Comparison of ENCODE assay signal across 15 cellular contexts in genomic region chr2:128372621-128373341, GRCh38. TPM values are rescaled to one million over a fixed set of nuclear protein-coding genes. Genes with fewer than 3 reads are reported as not detected.
A peak's percentile ranks its signal among the peaks of the same experiment; 100 is the strongest.
DNase-seq lines count a peak whose midpoint lies in the region; ATAC-seq, FAIRE-seq and TF ChIP-seq lines count a peak whose summit lies in the region.
"Had no signal": no experiment of that assay in that cellular context is flagged by ENCODE, and none has a peak within 500 bp of the region (broad histone marks: within the 10 kb centered on the region; RNA-seq: fewer than 3 reads in every experiment).

No MANE protein-coding gene starts in this region.

- H3K27ac Mint-ChIP-seq in CD8-positive, alpha-beta memory T cell, result peak overlapping the region in 7 of 8 donors; percentile 23 to 87 (median 70)
- peak overlapping the region in 1 of 7 donors; percentile 70 for H3K27ac Mint-ChIP-seq in CD14-positive monocyte
- H3K27ac Mint-ChIP-seq: activated naive CD4-positive, alpha-beta T cell treated with anti-CD3 and anti-CD28 coated beads, Interleukin-2, amount 50 U/mL, for 24 hours; GM23338 had no signal

- peaks cover 46% of the 10 kb centered on the region for H3K79me1 ChIP-seq in trophoblast cell (ENCODE audit: low read length)

- H2AK5ac ChIP-seq in trophoblast cell (ENCODE audit: low read length), result peak overlapping the region; percentile 1

- H3K36me3 Mint-ChIP-seq in CD8-positive, alpha-beta memory T cell, result no peaks in the 10 kb centered on the region
- H3K36me3 Mint-ChIP-seq in CD14-positive monocyte, result no peaks in the 10 kb centered on the region
- H3K36me3 Mint-ChIP-seq: activated naive CD4-positive, alpha-beta T cell treated with anti-CD3 and anti-CD28 coated beads, Interleukin-2, amount 50 U/mL, for 24 hours; naive B cell had no signal

- H2BK12ac ChIP-seq in trophoblast cell (ENCODE audit: low read length), result peak overlapping the region; percentile 3

- peak overlapping the region; percentile 34 to 89 (median 68) for H3K4me3 Mint-ChIP-seq in CD8-positive, alpha-beta memory T cell
- no peak overlapping the region for H3K4me3 Mint-ChIP-seq in CD14-positive monocyte
- H3K4me3 Mint-ChIP-seq: activated naive CD4-positive, alpha-beta T cell treated with anti-CD3 and anti-CD28 coated beads, Interleukin-2, amount 50 U/mL, for 24 hours; GM23338; naive B cell had no signal

- DNase-seq in CD8-positive, alpha-beta memory T cell, result peak; percentile 4 to 79 (median 54)
- no peak for DNase-seq in NT2/D1 (ENCODE audit: low read depth, low spot score)
- no peak for DNase-seq in GM12878 (ENCODE audit: low read depth, low spot score)
- no peak for DNase-seq in trophoblast cell
- DNase-seq in CD14-positive monocyte (ENCODE audit: low spot score), result no peak
- no peak for DNase-seq in hippocampal formation (lab: John Stamatoyannopoulos, UW)
- DNase-seq: activated CD4-positive, alpha-beta T cell treated with anti-CD3 and anti-CD28 coated beads, Interleukin-2, amount 50 U/mL, for 1 hour; left lung; naive B cell; NCI-H82 had no signal

- no peak overlapping the region for H3K4me3 ChIP-seq in CD8-positive, alpha-beta memory T cell (ENCODE audit: low read length)
- H3K4me3 ChIP-seq in NT2/D1 (ENCODE audit: insufficient read length, low read depth) (no peak overlapping the region), GM12878 (no peak overlapping the region), trophoblast cell (ENCODE audit: low read depth, low read length) (no peak overlapping the region)
- H3K4me3 ChIP-seq: GM23338, left lung had no signal

- BruUV-seq in GM12878 (replicated peaks; lab: Mats Ljungman, UMichigan), result no TSS peak

- H3K23ac ChIP-seq in trophoblast cell (ENCODE audit: low read length), result no peak overlapping the region

- H2BK120ac ChIP-seq in trophoblast cell (ENCODE audit: insufficient read depth, low read length, poor library complexity), result peak overlapping the region; percentile 17

- CTCF ChIA-PET in CD8-positive, alpha-beta memory T cell (lab: Charles Lee), result interaction anchor here (1.0 kb wide), 1 partner anchor 10 kb away, joined by 3 read pairs; no protein-coding TSS in a partner anchor
- CTCF ChIA-PET in GM12878 (lab: Yijun Ruan, JAX), result no interaction called here

- H3K4me2 ChIP-seq in GM12878 (ENCODE audit: control insufficient read depth, insufficient read depth) (no peak overlapping the region), trophoblast cell (ENCODE audit: low read length) (no peak overlapping the region)
- H3K4me2 ChIP-seq: GM23338 had no signal

- no peak overlapping the region for H3K4ac ChIP-seq in trophoblast cell (ENCODE audit: low read depth, low read length)

- peaks cover 25 to 36% (median 28%) of the 10 kb centered on the region in 3 donors for H3K4me1 Mint-ChIP-seq in CD8-positive, alpha-beta memory T cell
- H3K4me1 Mint-ChIP-seq in CD14-positive monocyte, result no peaks in the 10 kb centered on the region
- H3K4me1 Mint-ChIP-seq: activated naive CD4-positive, alpha-beta T cell treated with anti-CD3 and anti-CD28 coated beads, Interleukin-2, amount 50 U/mL, for 24 hours had no signal

- peaks cover 22 to 47% of the 10 kb centered on the region in 2 donors for H3K27me3 Mint-ChIP-seq in CD8-positive, alpha-beta memory T cell
- peaks cover 0 to 4% (median 3%) of the 10 kb centered on the region in 3 donors for H3K27me3 Mint-ChIP-seq in CD14-positive monocyte (ENCODE audit: low read depth in 3 of 3)
- H3K27me3 Mint-ChIP-seq: activated naive CD4-positive, alpha-beta T cell treated with anti-CD3 and anti-CD28 coated beads, Interleukin-2, amount 50 U/mL, for 24 hours; naive B cell had no signal

- TF ChIP-seq RAD21 in GM12878 (IDR thresholded peaks at IDR 0.05; ENCODE audit: insufficient read depth, low read depth, low read length), result no peak

- SMC1A ChIA-PET in GM12878 (lab: Charles Lee; ENCODE audit: uncharacterized antibody, unreplicated experiment), result no interaction called here

- no peak for TF ChIP-seq POLR2A in GM12878 (IDR thresholded peaks at IDR 0.05; ENCODE audit: low read depth, low read length)

- peak; percentile 24 for ATAC-seq in GM12878
- no peak for ATAC-seq in HG03097 (IDR thresholded peaks at IDR 0.05; ENCODE audit: low FRiP score, unreplicated experiment)
- no peak for ATAC-seq in HG02623 (IDR thresholded peaks at IDR 0.05; ENCODE audit: unreplicated experiment)
- ATAC-seq: GM23338, left lung, Right ventricle myocardium inferior had no signal

- H3K79me2 ChIP-seq in GM12878 (ENCODE audit: control insufficient read depth, insufficient read depth, low read length) (no peaks in the 10 kb centered on the region), trophoblast cell (ENCODE audit: control insufficient read depth, insufficient read depth, low read length, poor library complexity) (peaks cover 5% of the 10 kb centered on the region)

- H4K12ac ChIP-seq in trophoblast cell (ENCODE audit: low read depth, low read length), result no peak overlapping the region

- no peak overlapping the region for H3K14ac ChIP-seq in trophoblast cell (ENCODE audit: low read length)

- 53% methylated on average over 24 of the region's 24 CpGs for WGBS in GM12878 (ENCODE audit: insufficient coverage, insufficient replicate concordance, low lambda C conversion rate, missing lambda C conversion rate)
- no CpG with 5 or more reads among the region's 24 CpGs for WGBS in trophoblast cell (ENCODE audit: extremely low coverage, insufficient coverage, insufficient read length)

- H2AFZ ChIP-seq in GM12878 (ENCODE audit: control insufficient read depth, low read depth, low read length) (no peak overlapping the region), trophoblast cell (ENCODE audit: insufficient read depth, low read length, poor library complexity) (no peak overlapping the region)
- H2AFZ ChIP-seq: GM23338 had no signal

- H3K4me1 ChIP-seq in CD8-positive, alpha-beta memory T cell (ENCODE audit: insufficient read depth, low read length), result peaks cover 16% of the 10 kb centered on the region
- H3K4me1 ChIP-seq in NT2/D1 (ENCODE audit: insufficient read depth, insufficient read length) (peaks cover 32% of the 10 kb centered on the region), GM12878 (ENCODE audit: control insufficient read depth, insufficient read depth, low read length) (no peaks in the 10 kb centered on the region), trophoblast cell (ENCODE audit: control insufficient read depth in 1 of 2, insufficient read depth in 2 of 2, low read length in 2 of 2) (peaks cover 39 to 52% of the 10 kb centered on the region in 2 experiments)

- no peak overlapping the region for H3K18ac ChIP-seq in trophoblast cell (ENCODE audit: low read length)

- no peaks in the 10 kb centered on the region for H3K9me3 ChIP-seq in CD8-positive, alpha-beta memory T cell (ENCODE audit: low read length)
- H3K9me3 ChIP-seq in NT2/D1 (ENCODE audit: insufficient read depth, low read length) (no peaks in the 10 kb centered on the region), GM12878 (replicated peaks; ENCODE audit: control insufficient read depth, insufficient read depth, low read length) (no peaks in the 10 kb centered on the region), trophoblast cell (ENCODE audit: insufficient read depth, low read depth, low read length) (peaks cover 2% of the 10 kb centered on the region)
- H3K9me3 ChIP-seq: left lung had no signal

- FAIRE-seq in GM12878 (lab: Jason Lieb, UNC), result no peak

- in situ Hi-C loops in GM12878 (cut with MboI), result no loop called here

- POLR2A ChIA-PET in CD8-positive, alpha-beta memory T cell (lab: Charles Lee), result interaction anchor here (1.0 kb wide), 1 partner anchor 9 kb away, joined by 3 read pairs; no protein-coding TSS in a partner anchor
- POLR2A ChIA-PET in GM12878 (lab: Charles Lee), result no interaction called here

- peak overlapping the region; percentile 4 for H3K9ac ChIP-seq in NT2/D1 (ENCODE audit: insufficient read length, low read depth)
- no peak overlapping the region for H3K9ac ChIP-seq in GM12878 (ENCODE audit: control insufficient read depth, insufficient read depth, low read length)
- H3K9ac ChIP-seq in trophoblast cell (ENCODE audit: low read length), result no peak overlapping the region

- no peaks in the 10 kb centered on the region for H3K27me3 ChIP-seq in CD8-positive, alpha-beta memory T cell (ENCODE audit: insufficient read depth, low read length, poor library complexity, severe bottlenecking)
- H3K27me3 ChIP-seq in NT2/D1 (ENCODE audit: insufficient read depth, insufficient read length), result peaks cover 15% of the 10 kb centered on the region
- peaks cover 0 to 2% of the 10 kb centered on the region in 2 experiments; a peak in 3 of 4 replicates for H3K27me3 ChIP-seq in GM12878 (replicated peaks in 1 of 2; ENCODE audit: control insufficient read depth in 2 of 2, insufficient read depth in 2 of 2, low read length in 1 of 2)
- H3K27me3 ChIP-seq in trophoblast cell (ENCODE audit: insufficient read depth, low read length), result no peaks in the 10 kb centered on the region
- H3K27me3 ChIP-seq: left lung had no signal

- H4K20me1 ChIP-seq in GM12878 (ENCODE audit: control insufficient read depth, insufficient read depth), result no peaks in the 10 kb centered on the region

- TF ChIP-seq CTCF in GM12878 (IDR thresholded peaks at IDR 0.05 in 2 of 3, conservative IDR thresholded peaks at IDR 0.05 in 1 of 3; ENCODE audit: control insufficient read depth in 2 of 3, extremely low read depth in 1 of 3, insufficient read depth in 1 of 3, low read depth in 3 of 3, low read length in 3 of 3) (no peak), CD14-positive monocyte (IDR thresholded peaks at IDR 0.05) (no peak)

- H3K27ac ChIP-seq in CD8-positive, alpha-beta memory T cell (ENCODE audit: low read depth, low read length), result no peak overlapping the region
- no peak overlapping the region for H3K27ac ChIP-seq in GM12878 (ENCODE audit: control insufficient read depth, insufficient read depth)
- H3K27ac ChIP-seq in trophoblast cell (ENCODE audit: low read depth, low read length), result no peak overlapping the region
- H3K27ac ChIP-seq: left lung had no signal

- no peaks in the 10 kb centered on the region for H3K36me3 ChIP-seq in CD8-positive, alpha-beta memory T cell (ENCODE audit: insufficient read depth, low read length)
- H3K36me3 ChIP-seq in NT2/D1 (ENCODE audit: insufficient read depth, insufficient read length, low read length) (no peaks in the 10 kb centered on the region), GM12878 (ENCODE audit: control insufficient read depth in 2 of 2, insufficient read depth in 2 of 2, low read length in 1 of 2) (no peaks in the 10 kb centered on the region), trophoblast cell (ENCODE audit: control insufficient read depth in 1 of 2, insufficient read depth in 2 of 2, low read length in 2 of 2) (no peaks in the 10 kb centered on the region)
- H3K36me3 ChIP-seq: left lung had no signal

- no peak overlapping the region for H4K8ac ChIP-seq in trophoblast cell (ENCODE audit: low read depth, low read length)

- no peak overlapping the region for H4K91ac ChIP-seq in trophoblast cell (ENCODE audit: low read depth, low read length)

- RAD21 ChIA-PET in GM12878 (lab: Charles Lee; ENCODE audit: unreplicated experiment), result no interaction called here

- intact Hi-C loops in GM12878 (cut with micrococcal nuclease; ENCODE audit: unreplicated experiment), result no loop called here
- intact Hi-C loops in CD14-positive monocyte (cut with micrococcal nuclease), result no loop called here

- no peak for TF ChIP-seq EP300 in GM12878 (IDR thresholded peaks at IDR 0.05; ENCODE audit: borderline replicate concordance in 1 of 2, control insufficient read depth in 1 of 2, low read depth in 2 of 2, low read length in 2 of 2)

- H3K9me3 Mint-ChIP-seq in CD8-positive, alpha-beta memory T cell, result peaks cover 0 to 1% (median 0%) of the 10 kb centered on the region in 5 donors
- no peaks in the 10 kb centered on the region for H3K9me3 Mint-ChIP-seq in CD14-positive monocyte
- H3K9me3 Mint-ChIP-seq: activated naive CD4-positive, alpha-beta T cell treated with anti-CD3 and anti-CD28 coated beads, Interleukin-2, amount 50 U/mL, for 24 hours; GM23338; naive B cell had no signal

- no peak overlapping the region for H2BK5ac ChIP-seq in trophoblast cell (ENCODE audit: low read depth, low read length, poor library complexity)

RNA-seq across cellular contexts. Expression of gene HS6ST1, which starts 54.1 kb away (rescaled TPM):
- 10 to 100 TPM; 18.0 to 18.2 TPM for total RNA-seq in CD8-positive, alpha-beta memory T cell
- 4.6 TPM for polyA plus RNA-seq in CD8-positive, alpha-beta memory T cell
- 14.4 and 19.3 TPM in 2 replicates for total RNA-seq in GM12878 (2013; cell fraction: nucleolus; rRNA removed)
- total RNA-seq in GM12878 (2014; rRNA removed) (13.3 and 16.3 TPM in 2 replicates), GM12878 (2014; rRNA removed; fragmentation: Illumina TruSeq; extraction: Trizol) (6.0 and 7.1 TPM in 2 replicates), GM12878 (2021) (17.0 and 17.4 TPM in 2 replicates)
- 1.7 TPM for polyA plus RNA-seq in GM12878 (2011; ENCODE audit: low read depth)
- polyA plus RNA-seq in GM12878 (2011; rRNA removed) (1.7 and 3.1 TPM in 2 replicates), GM12878 (2014; fragmentation: Illumina TruSeq; extraction: Trizol) (1.7 and 6.2 TPM in 2 replicates), GM12878 (2014; fragmentation: Nextera tagmentation; extraction: Ambion mirVana) (under 1 TPM; 0.48 to 0.75 TPM), GM12878 (2014; rRNA removed) (12.6 and 12.8 TPM in 2 replicates), GM12878 (2016; fragmentation: Nextera tagmentation; extraction: Ambion mirVana) (1 to 10 TPM; 2.2 TPM), CD14-positive monocyte (1 to 10 TPM; 2.9 to 4.0 TPM)
- 6.2 and 9.8 TPM in 2 replicates for polyA plus RNA-seq in GM12878 (2011; cell fraction: cytosol; rRNA removed)
- polyA plus RNA-seq in GM12878 (2011; cell fraction: nucleus; rRNA removed), result 4.1 and 8.6 TPM in 2 replicates
- polyA plus RNA-seq in GM12878 (2012), result 3.9 and 4.2 TPM in 2 replicates
- 5.3 and 10.3 TPM in 2 replicates for polyA minus RNA-seq in GM12878 (2011; rRNA and poly(A)+ RNA removed)
- polyA minus RNA-seq in GM12878 (2011; cell fraction: cytosol; rRNA and poly(A)+ RNA removed), result 4.7 and 6.3 TPM in 2 replicates
- polyA minus RNA-seq in GM12878 (2011; cell fraction: nucleus; rRNA and poly(A)+ RNA removed), result 10.2 and 28.1 TPM in 2 replicates
- polyA plus RNA-seq in trophoblast cell (2013), result 26.6 and 27.7 TPM in 2 replicates

Comparison
In these comparisons a context has a peak if more than half of its experiments do, and no peak if none do; other contexts are left out.
1. DNase-seq: peak in CD8-positive, alpha-beta memory T cell (5 of 5); none in NT2/D1 (single experiment), GM12878 (single experiment), trophoblast cell (0 of 2), CD14-positive monocyte (single experiment) and hippocampal formation (0 of 2).
2. H3K4me3 Mint-ChIP-seq: peak in CD8-positive, alpha-beta memory T cell (7 of 7); none in CD14-positive monocyte (0 of 2).